10 cellular contexts compared by ENCODE assay signal in the genomic region with DNA sequence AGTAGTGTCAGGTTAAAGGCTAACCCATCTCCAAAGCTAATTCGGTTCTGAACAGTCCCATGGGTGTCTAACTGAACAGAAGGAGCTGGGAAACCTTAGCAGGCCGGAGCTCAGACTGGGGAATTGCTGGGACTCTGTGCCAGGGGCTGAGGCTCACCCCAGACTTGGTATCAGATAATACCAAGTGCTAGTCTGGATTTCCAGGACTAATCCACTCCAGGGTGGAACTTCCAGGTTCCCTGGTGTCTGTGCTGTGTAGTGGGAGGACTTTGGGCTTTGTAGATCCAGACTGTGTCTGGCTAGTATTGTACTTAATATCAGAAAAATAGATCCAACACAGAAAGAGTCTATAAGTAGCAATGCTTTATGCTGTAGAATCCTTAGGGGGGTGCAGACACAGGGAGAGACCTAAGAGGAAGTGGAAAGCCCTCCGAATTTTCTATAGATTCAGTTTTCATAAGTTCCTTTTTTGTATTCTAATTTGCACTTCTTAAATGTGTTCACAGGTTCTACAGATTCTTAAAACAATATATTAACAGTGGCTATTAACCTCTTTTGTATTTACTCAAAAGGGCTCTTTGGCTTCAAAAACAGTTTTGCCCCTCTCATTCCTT. TPM values are rescaled to one million over a fixed set of nuclear protein-coding genes. Genes with fewer than 3 reads are reported as not detected.
DNase-seq lines count a peak whose midpoint lies in the region; ATAC-seq, FAIRE-seq and TF ChIP-seq lines count a peak whose summit lies in the region.
"Had no signal": no experiment of that assay in that cellular context is flagged by ENCODE, and none has a peak within 500 bp of the region (broad histone marks: within the 10 kb centered on the region; RNA-seq: fewer than 3 reads in every experiment).

No MANE protein-coding gene starts in this region.

- no peak overlapping the region for H3K27ac Mint-ChIP-seq in activated T-helper 17 cell treated with anti-CD3 and anti-CD28 coated beads, Interleukin-2, amount 50 U/mL, for 72 hours

- H3K9ac ChIP-seq in BLaER1: peak overlapping the region; percentile 90

- FAIRE-seq in GM18507 (lab: Jason Lieb, UNC): peak; percentile 66
- FAIRE-seq in H54 (lab: Jason Lieb, UNC): no peak
- FAIRE-seq: G401.6 had no signal

- peaks cover 47% of the 10 kb centered on the region for H3K4me1 ChIP-seq in BLaER1

- peak overlapping the region; percentile 91 for H3K4me3 Mint-ChIP-seq in activated T-helper 17 cell treated with anti-CD3 and anti-CD28 coated beads, Interleukin-2, amount 50 U/mL, for 72 hours

- H3K4me3 ChIP-seq in BLaER1: peak overlapping the region; percentile 83

- H4K20me1 ChIP-seq in BLaER1: peaks cover 24% of the 10 kb centered on the region

- H3K27me3 ChIP-seq in BLaER1: no peaks in the 10 kb centered on the region

- H3K36me3 Mint-ChIP-seq in activated T-helper 17 cell treated with anti-CD3 and anti-CD28 coated beads, Interleukin-2, amount 50 U/mL, for 72 hours (ENCODE audit: low read depth): peaks cover 34% of the 10 kb centered on the region

- TF ChIP-seq POLR2A in H54 (IDR thresholded peaks at IDR 0.05; ENCODE audit: low read depth, low read length): no peak

- no peaks in the 10 kb centered on the region for H3K9me3 ChIP-seq in BLaER1

- H3K27me3 Mint-ChIP-seq in activated T-helper 17 cell treated with anti-CD3 and anti-CD28 coated beads, Interleukin-2, amount 50 U/mL, for 72 hours: no peaks in the 10 kb centered on the region

- H3K4me2 ChIP-seq in BLaER1: peak overlapping the region; percentile 91

- H3K4me1 Mint-ChIP-seq in activated T-helper 17 cell treated with anti-CD3 and anti-CD28 coated beads, Interleukin-2, amount 50 U/mL, for 72 hours: peaks cover 22% of the 10 kb centered on the region

- no peak for ATAC-seq in activated T-helper 17 cell treated with anti-CD3 and anti-CD28 coated beads, Interleukin-2, amount 50 U/mL, for 72 hours (replicated peaks)
- ATAC-seq in GM21447 (IDR thresholded peaks at IDR 0.05; ENCODE audit: unreplicated experiment): no peak

- H3K36me3 ChIP-seq in BLaER1: no peaks in the 10 kb centered on the region; the same call in 1 of the 2 replicates

- H3K9me3 Mint-ChIP-seq in activated T-helper 17 cell treated with anti-CD3 and anti-CD28 coated beads, Interleukin-2, amount 50 U/mL, for 72 hours: no peaks in the 10 kb centered on the region

- H3K27ac ChIP-seq in BLaER1: peak overlapping the region; percentile 90

- DNase-seq in GM18507 (ENCODE audit: extremely low spot score, insufficient read length, low read depth): no peak
- peak; percentile 24 for DNase-seq in myocyte (ENCODE audit: low read depth)
- DNase-seq in H54 (ENCODE audit: insufficient read length, low spot score): no peak
- DNase-seq in NCI-H226: no peak
- DNase-seq in hepatic stellate cell (ENCODE audit: low spot score): no peak
- DNase-seq: H7 had no signal

RNA-seq across cellular contexts. Expression of a gene that starts 4.1 kb away (rescaled TPM):
- 10 to 100 TPM; 10.3 to 37.1 TPM for total RNA-seq in activated T-helper 17 cell treated with anti-CD3 and anti-CD28 coated beads, Interleukin-2, amount 50 U/mL, for 72 hours
- 8.5 and 10.4 TPM in 2 replicates for total RNA-seq in myocyte
- polyA plus RNA-seq in myocyte (2012): 10.0 TPM
